ENCODE assay signal across 30 cellular contexts in genomic region chr20:61256365-61256764, GRCh38. TPM values are rescaled to one million over a fixed set of nuclear protein-coding genes. Genes with fewer than 3 reads are reported as not detected.
"Had no signal": no experiment of that assay in that cellular context is flagged by ENCODE, and none has a peak within 500 bp of the region (broad histone marks: within the 10 kb centered on the region; RNA-seq: fewer than 3 reads in every experiment).

No MANE protein-coding gene starts in this region.

- ATAC-seq: activated CD8-positive, alpha-beta memory T cell treated with anti-CD3 and anti-CD28 coated beads, Interleukin-2, amount 10 ng/mL, durations not matched to agents 7 days and 5 days; T-helper 17 cell; WTC11 had no signal

- H3K36me3 Mint-ChIP-seq: activated CD8-positive, alpha-beta memory T cell treated with anti-CD3 and anti-CD28 coated beads, Interleukin-2, amount 10 ng/mL, durations not matched to agents 7 days and 5 days; activated naive CD4-positive, alpha-beta T cell treated with anti-CD3 and anti-CD28 coated beads, Interleukin-2, amount 50 U/mL, for 24 hours had no signal

- H3K27ac Mint-ChIP-seq: activated CD8-positive, alpha-beta memory T cell treated with anti-CD3 and anti-CD28 coated beads, Interleukin-2, amount 10 ng/mL, durations not matched to agents 7 days and 5 days; activated naive CD4-positive, alpha-beta T cell treated with anti-CD3 and anti-CD28 coated beads, Interleukin-2, amount 50 U/mL, for 24 hours; activated T-cell treated with anti-CD3 and anti-CD28 coated beads, Interleukin-2, amount 50 U/mL, for 24 hours; activated T-helper 1 cell treated with anti-CD3 and anti-CD28 coated beads, Interleukin-12 subunit alpha, Interleukin-12 subunit beta, Interleukin-2, Interleukin-4 antibody, amounts not matched to agents 30 ng/mL and 10 ng/mL and 1 ng/mL, durations not matched to agents 14 hours and 24 hours and 36 hours; T-helper 17 cell; WTC11 had no signal

- H3K9me3 Mint-ChIP-seq: activated naive CD4-positive, alpha-beta T cell treated with anti-CD3 and anti-CD28 coated beads, Interleukin-2, amount 50 U/mL, for 24 hours; activated T-cell treated with anti-CD3 and anti-CD28 coated beads, Interleukin-2, amount 50 U/mL, for 24 hours; activated T-helper 1 cell treated with anti-CD3 and anti-CD28 coated beads, Interleukin-12 subunit alpha, Interleukin-12 subunit beta, Interleukin-2, Interleukin-4 antibody, amounts not matched to agents 30 ng/mL and 10 ng/mL and 1 ng/mL, durations not matched to agents 14 hours and 24 hours and 36 hours had no signal

- H3K4me1 Mint-ChIP-seq: activated CD8-positive, alpha-beta memory T cell treated with anti-CD3 and anti-CD28 coated beads, Interleukin-2, amount 10 ng/mL, durations not matched to agents 7 days and 5 days had no signal

- DNase-seq: activated CD4-positive, alpha-beta T cell treated with anti-CD3 and anti-CD28 coated beads for 48 hours; activated CD4-positive, alpha-beta T cell treated with anti-CD3 and anti-CD28 coated beads, Interleukin-2, amount 50 U/mL, for 4 hours; activated CD4-positive, CD25-positive, alpha-beta regulatory T cell treated with anti-CD3 and anti-CD28 coated beads, Interleukin-2, amount 50 U/mL, for 72 hours; activated CD8-positive, alpha-beta memory T cell treated with anti-CD3 and anti-CD28 coated beads, Interleukin-2, amount 10 ng/mL, durations not matched to agents 7 days and 5 days; activated effector memory CD4-positive, alpha-beta T cell treated with Interleukin-2 at 50 U/mL for 16 hours; activated naive CD4-positive, alpha-beta T cell; activated T-cell treated with anti-CD3 and anti-CD28 coated beads, Interleukin-2, amount 50 U/mL, for 24 hours; amygdala; cerebellar nuclear complex; Kasumi-1; KBM-7; NCI-H1048; NCI-H1417 treated with DMSO at 0.1 percent for 48 hours; NCI-H1694; NCI-H2029; NCI-H2107; NCI-H2171 treated with DMSO at 0.1 percent for 48 hours; NCI-H226; NCI-H510A; NCI-H526 treated with DMSO at 0.1 percent for 48 hours; NCI-H82; SHP77 treated with DMSO at 0.1 percent for 48 hours; T-helper 17 cell; T-helper 9 cell had no signal

- H3K4me3 Mint-ChIP-seq: activated CD8-positive, alpha-beta memory T cell treated with anti-CD3 and anti-CD28 coated beads, Interleukin-2, amount 10 ng/mL, durations not matched to agents 7 days and 5 days; activated naive CD4-positive, alpha-beta T cell treated with anti-CD3 and anti-CD28 coated beads, Interleukin-2, amount 50 U/mL, for 24 hours; activated T-cell treated with anti-CD3 and anti-CD28 coated beads, Interleukin-2, amount 50 U/mL, for 24 hours; activated T-helper 1 cell treated with anti-CD3 and anti-CD28 coated beads, Interleukin-12 subunit alpha, Interleukin-12 subunit beta, Interleukin-2, Interleukin-4 antibody, amounts not matched to agents 30 ng/mL and 10 ng/mL and 1 ng/mL, durations not matched to agents 14 hours and 24 hours and 36 hours; T-helper 17 cell; WTC11 had no signal

RNA-seq across cellular contexts. Expression of gene CDH4, which starts 4.3 kb away (rescaled TPM):
- total RNA-seq: activated T-helper 1 cell treated with anti-CD3 and anti-CD28 coated beads, Interleukin-12 subunit alpha, Interleukin-12 subunit beta, Interleukin-2, Interleukin-4 antibody, amounts not matched to agents 30 ng/mL and 10 ng/mL and 1 ng/mL, durations not matched to agents 14 hours and 24 hours and 36 hours; cardiac septum; OCI-LY7; SK-MEL-5 had no signal
